10 cellular contexts compared by ENCODE assay signal in genomic region chr1:18217398-18218043, GRCh38.
DNase-seq lines count a peak whose midpoint lies in the region; ATAC-seq, FAIRE-seq and TF ChIP-seq lines count a peak whose summit lies in the region.
"Had no signal": no experiment of that assay in that cellular context is flagged by ENCODE, and none has a peak within 500 bp of the region (broad histone marks: within the 10 kb centered on the region; RNA-seq: fewer than 3 reads in every experiment).

No MANE protein-coding gene starts in this region.

- FAIRE-seq in urothelium cell line (lab: Jason Lieb, UNC): no peak
- FAIRE-seq: colon had no signal

- no peak for ATAC-seq in stimulated activated naive CD8-positive, alpha-beta T cell treated with anti-CD3 and anti-CD28 coated beads, Interleukin-15, Interleukin-2, amounts not matched to agents 100 U/mL and 50 U/mL, for 24 hours
- no peak for ATAC-seq in stimulated activated naive CD8-positive, alpha-beta T cell treated with anti-CD3 and anti-CD28 coated beads, Interleukin-15, amount 100 ng/mL, for 72 hours
- ATAC-seq in activated CD4-positive, CD25-positive, alpha-beta regulatory T cell treated with anti-CD3 and anti-CD28 coated beads, Interleukin-2, amount 50 U/mL, for 24 hours: no peak
- ATAC-seq in GM19397 (IDR thresholded peaks at IDR 0.05; ENCODE audit: unreplicated experiment): no peak
- ATAC-seq in HG02970 (IDR thresholded peaks at IDR 0.05; ENCODE audit: low FRiP score, unreplicated experiment): no peak

- H3K27me3 Mint-ChIP-seq in stimulated activated naive CD8-positive, alpha-beta T cell treated with anti-CD3 and anti-CD28 coated beads, Interleukin-15, amount 100 ng/mL, for 72 hours: peaks cover 29% of the 10 kb centered on the region

- no peak overlapping the region for H3K4me3 Mint-ChIP-seq in stimulated activated naive CD8-positive, alpha-beta T cell treated with anti-CD3 and anti-CD28 coated beads, Interleukin-15, amount 100 ng/mL, for 72 hours

- H3K4me1 Mint-ChIP-seq in stimulated activated naive CD8-positive, alpha-beta T cell treated with anti-CD3 and anti-CD28 coated beads, Interleukin-15, amount 100 ng/mL, for 72 hours: no peaks in the 10 kb centered on the region

- H3K9me3 Mint-ChIP-seq in stimulated activated naive CD8-positive, alpha-beta T cell treated with anti-CD3 and anti-CD28 coated beads, Interleukin-15, amount 100 ng/mL, for 72 hours: peaks cover 9 to 28% of the 10 kb centered on the region in 2 donors

- peak; percentile 6 for DNase-seq in stimulated activated naive CD8-positive, alpha-beta T cell treated with anti-CD3 and anti-CD28 coated beads, Interleukin-15, Interleukin-2, amounts not matched to agents 100 U/mL and 50 U/mL, for 24 hours
- no peak for DNase-seq in stimulated activated naive CD8-positive, alpha-beta T cell treated with anti-CD3 and anti-CD28 coated beads, Interleukin-15, amount 100 ng/mL, for 72 hours
- peak; percentile 31 for DNase-seq in MV-4-11 (lab: John Stamatoyannopoulos, UW)
- DNase-seq in epithelial cell of esophagus (ENCODE audit: low read depth): peak; percentile 2
- peak; percentile 23 for DNase-seq in urothelium cell line (ENCODE audit: low spot score)

- no peak overlapping the region for H3K4me3 ChIP-seq in epithelial cell of esophagus (ENCODE audit: low read length)
- H3K4me3 ChIP-seq: SK-N-MC had no signal

- TF ChIP-seq CTCF in epithelial cell of esophagus (IDR thresholded peaks at IDR 0.05; ENCODE audit: insufficient read depth, low read depth, low read length, missing control alignments): peak; percentile 5

- H3K27ac Mint-ChIP-seq in stimulated activated naive CD8-positive, alpha-beta T cell treated with anti-CD3 and anti-CD28 coated beads, Interleukin-15, amount 100 ng/mL, for 72 hours: no peak overlapping the region

Comparison
In these comparisons a context has a peak if more than half of its experiments do, and no peak if none do; other contexts are left out.
1. DNase-seq: peak in stimulated activated naive CD8-positive, alpha-beta T cell treated with anti-CD3 and anti-CD28 coated beads, Interleukin-15, Interleukin-2, amounts not matched to agents 100 U/mL and 50 U/mL, for 24 hours (single experiment), MV-4-11 (single experiment), epithelial cell of esophagus (single experiment) and urothelium cell line (single experiment); none in stimulated activated naive CD8-positive, alpha-beta T cell treated with anti-CD3 and anti-CD28 coated beads, Interleukin-15, amount 100 ng/mL, for 72 hours (0 of 2).